1 cellular context compared by ENCODE assay signal in the genomic region with DNA sequence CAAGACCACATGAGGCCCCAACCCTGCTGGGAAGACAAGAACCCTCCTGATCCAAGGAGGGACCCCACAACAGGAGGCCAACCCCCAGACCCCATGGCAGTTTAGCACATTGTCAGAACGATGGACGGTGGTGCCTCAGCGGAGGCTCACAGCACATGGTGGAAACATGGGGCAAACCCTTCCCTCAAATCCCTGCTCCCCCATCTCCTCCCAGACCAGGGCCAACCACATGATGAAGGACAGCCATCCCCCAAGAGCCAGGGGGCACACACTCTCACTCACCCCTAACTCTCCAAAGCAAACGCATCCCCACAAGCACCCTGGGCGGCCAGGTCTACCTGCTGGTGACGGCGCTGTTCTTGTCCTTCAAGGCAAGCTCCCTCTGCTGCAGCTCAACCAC.
TF ChIP-seq lines count a peak whose summit lies in the region.

No MANE protein-coding gene starts in this region.

TF ChIP-seq in GM23338, 12 proteins besides CTCF, POLR2A, EP300 and RAD21 (continued from another document):
- TF ChIP-seq ZNF114 (CRISPR knock-in tag; IDR thresholded peaks at IDR 0.05) = no peak
- TF ChIP-seq EZH2 (IDR thresholded peaks at IDR 0.05; ENCODE audit: low read depth, unreplicated experiment) = no peak
- TF ChIP-seq ZNF331 (CRISPR knock-in tag; IDR thresholded peaks at IDR 0.05; ENCODE audit: low read depth) = no peak
- no peak for TF ChIP-seq POLR2AphosphoS5 (IDR thresholded peaks at IDR 0.05; ENCODE audit: low read depth)
- TF ChIP-seq, protein P1, sequence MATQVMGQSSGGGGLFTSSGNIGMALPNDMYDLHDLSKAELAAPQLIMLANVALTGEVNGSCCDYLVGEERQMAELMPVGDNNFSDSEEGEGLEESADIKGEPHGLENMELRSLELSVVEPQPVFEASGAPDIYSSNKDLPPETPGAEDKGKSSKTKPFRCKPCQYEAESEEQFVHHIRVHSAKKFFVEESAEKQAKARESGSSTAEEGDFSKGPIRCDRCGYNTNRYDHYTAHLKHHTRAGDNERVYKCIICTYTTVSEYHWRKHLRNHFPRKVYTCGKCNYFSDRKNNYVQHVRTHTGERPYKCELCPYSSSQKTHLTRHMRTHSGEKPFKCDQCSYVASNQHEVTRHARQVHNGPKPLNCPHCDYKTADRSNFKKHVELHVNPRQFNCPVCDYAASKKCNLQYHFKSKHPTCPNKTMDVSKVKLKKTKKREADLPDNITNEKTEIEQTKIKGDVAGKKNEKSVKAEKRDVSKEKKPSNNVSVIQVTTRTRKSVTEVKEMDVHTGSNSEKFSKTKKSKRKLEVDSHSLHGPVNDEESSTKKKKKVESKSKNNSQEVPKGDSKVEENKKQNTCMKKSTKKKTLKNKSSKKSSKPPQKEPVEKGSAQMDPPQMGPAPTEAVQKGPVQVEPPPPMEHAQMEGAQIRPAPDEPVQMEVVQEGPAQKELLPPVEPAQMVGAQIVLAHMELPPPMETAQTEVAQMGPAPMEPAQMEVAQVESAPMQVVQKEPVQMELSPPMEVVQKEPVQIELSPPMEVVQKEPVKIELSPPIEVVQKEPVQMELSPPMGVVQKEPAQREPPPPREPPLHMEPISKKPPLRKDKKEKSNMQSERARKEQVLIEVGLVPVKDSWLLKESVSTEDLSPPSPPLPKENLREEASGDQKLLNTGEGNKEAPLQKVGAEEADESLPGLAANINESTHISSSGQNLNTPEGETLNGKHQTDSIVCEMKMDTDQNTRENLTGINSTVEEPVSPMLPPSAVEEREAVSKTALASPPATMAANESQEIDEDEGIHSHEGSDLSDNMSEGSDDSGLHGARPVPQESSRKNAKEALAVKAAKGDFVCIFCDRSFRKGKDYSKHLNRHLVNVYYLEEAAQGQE (IDR thresholded peaks at IDR 0.05; ENCODE audit: unreplicated experiment) = no peak
- TF ChIP-seq, protein P2, sequence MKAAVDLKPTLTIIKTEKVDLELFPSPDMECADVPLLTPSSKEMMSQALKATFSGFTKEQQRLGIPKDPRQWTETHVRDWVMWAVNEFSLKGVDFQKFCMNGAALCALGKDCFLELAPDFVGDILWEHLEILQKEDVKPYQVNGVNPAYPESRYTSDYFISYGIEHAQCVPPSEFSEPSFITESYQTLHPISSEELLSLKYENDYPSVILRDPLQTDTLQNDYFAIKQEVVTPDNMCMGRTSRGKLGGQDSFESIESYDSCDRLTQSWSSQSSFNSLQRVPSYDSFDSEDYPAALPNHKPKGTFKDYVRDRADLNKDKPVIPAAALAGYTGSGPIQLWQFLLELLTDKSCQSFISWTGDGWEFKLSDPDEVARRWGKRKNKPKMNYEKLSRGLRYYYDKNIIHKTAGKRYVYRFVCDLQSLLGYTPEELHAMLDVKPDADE (IDR thresholded peaks at IDR 0.05) = no peak
- TF ChIP-seq, protein P3, sequence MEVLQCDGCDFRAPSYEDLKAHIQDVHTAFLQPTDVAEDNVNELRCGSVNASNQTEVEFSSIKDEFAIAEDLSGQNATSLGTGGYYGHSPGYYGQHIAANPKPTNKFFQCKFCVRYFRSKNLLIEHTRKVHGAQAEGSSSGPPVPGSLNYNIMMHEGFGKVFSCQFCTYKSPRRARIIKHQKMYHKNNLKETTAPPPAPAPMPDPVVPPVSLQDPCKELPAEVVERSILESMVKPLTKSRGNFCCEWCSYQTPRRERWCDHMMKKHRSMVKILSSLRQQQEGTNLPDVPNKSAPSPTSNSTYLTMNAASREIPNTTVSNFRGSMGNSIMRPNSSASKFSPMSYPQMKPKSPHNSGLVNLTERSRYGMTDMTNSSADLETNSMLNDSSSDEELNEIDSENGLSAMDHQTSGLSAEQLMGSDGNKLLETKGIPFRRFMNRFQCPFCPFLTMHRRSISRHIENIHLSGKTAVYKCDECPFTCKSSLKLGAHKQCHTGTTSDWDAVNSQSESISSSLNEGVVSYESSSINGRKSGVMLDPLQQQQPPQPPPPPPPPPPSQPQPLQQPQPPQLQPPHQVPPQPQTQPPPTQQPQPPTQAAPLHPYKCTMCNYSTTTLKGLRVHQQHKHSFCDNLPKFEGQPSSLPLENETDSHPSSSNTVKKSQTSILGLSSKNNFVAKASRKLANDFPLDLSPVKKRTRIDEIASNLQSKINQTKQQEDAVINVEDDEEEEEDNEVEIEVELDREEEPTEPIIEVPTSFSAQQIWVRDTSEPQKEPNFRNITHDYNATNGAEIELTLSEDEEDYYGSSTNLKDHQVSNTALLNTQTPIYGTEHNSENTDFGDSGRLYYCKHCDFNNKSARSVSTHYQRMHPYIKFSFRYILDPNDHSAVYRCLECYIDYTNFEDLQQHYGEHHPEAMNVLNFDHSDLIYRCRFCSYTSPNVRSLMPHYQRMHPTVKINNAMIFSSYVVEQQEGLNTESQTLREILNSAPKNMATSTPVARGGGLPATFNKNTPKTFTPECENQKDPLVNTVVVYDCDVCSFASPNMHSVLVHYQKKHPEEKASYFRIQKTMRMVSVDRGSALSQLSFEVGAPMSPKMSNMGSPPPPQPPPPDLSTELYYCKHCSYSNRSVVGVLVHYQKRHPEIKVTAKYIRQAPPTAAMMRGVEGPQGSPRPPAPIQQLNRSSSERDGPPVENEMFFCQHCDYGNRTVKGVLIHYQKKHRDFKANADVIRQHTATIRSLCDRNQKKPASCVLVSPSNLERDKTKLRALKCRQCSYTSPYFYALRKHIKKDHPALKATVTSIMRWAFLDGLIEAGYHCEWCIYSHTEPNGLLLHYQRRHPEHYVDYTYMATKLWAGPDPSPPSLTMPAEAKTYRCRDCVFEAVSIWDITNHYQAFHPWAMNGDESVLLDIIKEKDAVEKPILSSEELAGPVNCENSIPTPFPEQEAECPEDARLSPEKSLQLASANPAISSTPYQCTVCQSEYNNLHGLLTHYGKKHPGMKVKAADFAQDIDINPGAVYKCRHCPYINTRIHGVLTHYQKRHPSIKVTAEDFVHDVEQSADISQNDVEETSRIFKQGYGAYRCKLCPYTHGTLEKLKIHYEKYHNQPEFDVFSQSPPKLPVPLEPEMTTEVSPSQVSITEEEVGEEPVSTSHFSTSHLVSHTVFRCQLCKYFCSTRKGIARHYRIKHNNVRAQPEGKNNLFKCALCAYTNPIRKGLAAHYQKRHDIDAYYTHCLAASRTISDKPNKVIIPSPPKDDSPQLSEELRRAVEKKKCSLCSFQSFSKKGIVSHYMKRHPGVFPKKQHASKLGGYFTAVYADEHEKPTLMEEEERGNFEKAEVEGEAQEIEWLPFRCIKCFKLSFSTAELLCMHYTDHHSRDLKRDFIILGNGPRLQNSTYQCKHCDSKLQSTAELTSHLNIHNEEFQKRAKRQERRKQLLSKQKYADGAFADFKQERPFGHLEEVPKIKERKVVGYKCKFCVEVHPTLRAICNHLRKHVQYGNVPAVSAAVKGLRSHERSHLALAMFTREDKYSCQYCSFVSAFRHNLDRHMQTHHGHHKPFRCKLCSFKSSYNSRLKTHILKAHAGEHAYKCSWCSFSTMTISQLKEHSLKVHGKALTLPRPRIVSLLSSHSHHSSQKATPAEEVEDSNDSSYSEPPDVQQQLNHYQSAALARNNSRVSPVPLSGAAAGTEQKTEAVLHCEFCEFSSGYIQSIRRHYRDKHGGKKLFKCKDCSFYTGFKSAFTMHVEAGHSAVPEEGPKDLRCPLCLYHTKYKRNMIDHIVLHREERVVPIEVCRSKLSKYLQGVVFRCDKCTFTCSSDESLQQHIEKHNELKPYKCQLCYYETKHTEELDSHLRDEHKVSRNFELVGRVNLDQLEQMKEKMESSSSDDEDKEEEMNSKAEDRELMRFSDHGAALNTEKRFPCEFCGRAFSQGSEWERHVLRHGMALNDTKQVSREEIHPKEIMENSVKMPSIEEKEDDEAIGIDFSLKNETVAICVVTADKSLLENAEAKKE (CRISPR knock-in tag; IDR thresholded peaks at IDR 0.05) = no peak
